Comparison of ENCODE assay signal across 22 cellular contexts in genomic region chr1:24620678-24621077, GRCh38. TPM values are rescaled to one million over a fixed set of nuclear protein-coding genes. Genes with fewer than 3 reads are reported as not detected.
A peak's percentile ranks its signal among the peaks of the same experiment; 100 is the strongest.
DNase-seq lines count a peak whose midpoint lies in the region; TF ChIP-seq lines count a peak whose summit lies in the region.
"Had no signal": no experiment of that assay in that cellular context is flagged by ENCODE, and none has a peak within 500 bp of the region (broad histone marks: within the 10 kb centered on the region; RNA-seq: fewer than 3 reads in every experiment).

No MANE protein-coding gene starts in this region.

- H3K36me3 Mint-ChIP-seq in MCF 10A (ENCODE audit: insufficient read depth, unreplicated experiment) (peaks cover 6% of the 10 kb centered on the region), neural progenitor cell (no peaks in the 10 kb centered on the region)
- H3K36me3 Mint-ChIP-seq: CD14-positive monocyte; CD8-positive, alpha-beta memory T cell had no signal

- no peak overlapping the region for H3K27ac Mint-ChIP-seq in MCF 10A (ENCODE audit: low read depth, unreplicated experiment)
- H3K27ac Mint-ChIP-seq in neural progenitor cell, result no peak overlapping the region
- H3K27ac Mint-ChIP-seq: CD14-positive monocyte; CD4-positive, alpha-beta T cell; CD8-positive, alpha-beta memory T cell had no signal

- no peak overlapping the region for H3K9ac ChIP-seq in neural progenitor cell
- H3K9ac ChIP-seq: BLaER1 treated with 17β-estradiol and CSF1 and Interleukin-3, amounts not matched to agents 10 nM and 100 nM; GM23248 had no signal

- H4K20me1 ChIP-seq in neural progenitor cell (ENCODE audit: low read depth), result no peaks in the 10 kb centered on the region
- H4K20me1 ChIP-seq: BLaER1 treated with 17β-estradiol and CSF1 and Interleukin-3, amounts not matched to agents 10 nM and 100 nM had no signal

- H3K4me1 ChIP-seq in breast epithelium, result peaks cover 0 to 3% of the 10 kb centered on the region in 2 donors
- H3K4me1 ChIP-seq in neural progenitor cell, result peaks cover 9% of the 10 kb centered on the region
- H3K4me1 ChIP-seq: A549; BE2C; BLaER1 treated with 17β-estradiol and CSF1 and Interleukin-3, amounts not matched to agents 10 nM and 100 nM had no signal

- H3K27me3 Mint-ChIP-seq in MCF 10A (ENCODE audit: insufficient read depth, unreplicated experiment) (peaks cover 83% of the 10 kb centered on the region), neural progenitor cell (ENCODE audit: insufficient read depth, low read depth) (peaks cover 8% of the 10 kb centered on the region)

- no peak overlapping the region for H3K4me3 Mint-ChIP-seq in MCF 10A (ENCODE audit: unreplicated experiment)
- H3K4me3 Mint-ChIP-seq in neural progenitor cell, result no peak overlapping the region
- H3K4me3 Mint-ChIP-seq: CD14-positive monocyte; CD4-positive, alpha-beta T cell; H9 had no signal

- H3K27ac ChIP-seq in breast epithelium (peak overlapping the region; percentile 55 to 80), dorsolateral prefrontal cortex (peak overlapping the region in 42 of 59 donors; percentile 4 to 98 (median 90)), substantia nigra (ENCODE audit: low read depth, low read length, poor library complexity, severe bottlenecking) (peak overlapping the region; percentile 28), neural progenitor cell (no peak overlapping the region)
- H3K27ac ChIP-seq: A549; BLaER1 treated with 17β-estradiol and CSF1 and Interleukin-3, amounts not matched to agents 10 nM and 100 nM; GM23248 had no signal

- TF ChIP-seq CTCF in breast epithelium (IDR thresholded peaks at IDR 0.05), result no peak
- TF ChIP-seq CTCF in MCF 10A (IDR thresholded peaks at IDR 0.05; ENCODE audit: unreplicated experiment), result no peak
- no peak for TF ChIP-seq CTCF in dorsolateral prefrontal cortex (IDR thresholded peaks at IDR 0.05 in 54 of 56, conservative IDR thresholded peaks at IDR 0.05 in 2 of 56; ENCODE audit: low read depth in 1 of 56, partially characterized antibody in 56 of 56)
- no peak for TF ChIP-seq CTCF in neural progenitor cell (IDR thresholded peaks at IDR 0.05)

- H3K79me2 ChIP-seq in neural progenitor cell (ENCODE audit: low read depth), result no peaks in the 10 kb centered on the region

- intact Hi-C loops in breast epithelium (cut with DNase I; ENCODE audit: low total_unique reads) (loop anchor here (10.0 kb wide), 1 partner anchor 46 kb away; no protein-coding TSS in a partner anchor), MCF 10A (cut with micrococcal nuclease) (no loop called here), dorsolateral prefrontal cortex (cut with DNase I) (no loop called here)

- no peaks in the 10 kb centered on the region for H3K27me3 ChIP-seq in breast epithelium
- peaks cover 0 to 4% (median 0%) of the 10 kb centered on the region in 45 donors for H3K27me3 ChIP-seq in dorsolateral prefrontal cortex
- H3K27me3 ChIP-seq in neural progenitor cell, result no peaks in the 10 kb centered on the region
- H3K27me3 ChIP-seq: BE2C; BLaER1 treated with 17β-estradiol and CSF1 and Interleukin-3, amounts not matched to agents 10 nM and 100 nM had no signal

- POLR2A ChIA-PET in MCF 10A (lab: Yijun Ruan, JAX), result no interaction called here

- DNase-seq in breast epithelium (ENCODE audit: low spot score in 2 of 2) (no peak), MCF 10A (ENCODE audit: unreplicated experiment) (no peak), dorsolateral prefrontal cortex (no peak), substantia nigra (lab: John Stamatoyannopoulos, UW) (no peak), T-helper 9 cell (no peak), NCI-H2196 (lab: John Stamatoyannopoulos, UW; ENCODE audit: unreplicated experiment) (no peak), neural progenitor cell (ENCODE audit: low spot score) (no peak)
- DNase-seq: 8988T; ACHN; AML-193; BE2C; CD4-positive, alpha-beta T cell; CD8-positive, alpha-beta memory T cell; DMS 273 treated with DMSO at 0.1 percent for 48 hours; DMS79; GDM1; H9 had no signal

- BruUV-seq in MCF 10A (replicated peaks; lab: Mats Ljungman, UMichigan), result no TSS peak

- H3K4me1 Mint-ChIP-seq in MCF 10A (ENCODE audit: insufficient read depth, unreplicated experiment), result no peaks in the 10 kb centered on the region
- H3K4me1 Mint-ChIP-seq in neural progenitor cell, result peaks cover 16% of the 10 kb centered on the region
- H3K4me1 Mint-ChIP-seq: CD14-positive monocyte; CD8-positive, alpha-beta memory T cell; H9 had no signal

- no peak overlapping the region for H3K4me2 ChIP-seq in neural progenitor cell
- H3K4me2 ChIP-seq: A549; BLaER1 treated with 17β-estradiol and CSF1 and Interleukin-3, amounts not matched to agents 10 nM and 100 nM had no signal

- no peak overlapping the region for H2AFZ ChIP-seq in neural progenitor cell (replicated peaks)
- H2AFZ ChIP-seq: GM23248 had no signal

- CTCF ChIA-PET in MCF 10A (lab: Yijun Ruan, JAX), result interaction anchor here (0.6 kb wide), 1 partner anchor 583 kb away, joined by 3 read pairs; no protein-coding TSS in a partner anchor

- no peaks in the 10 kb centered on the region for H3K36me3 ChIP-seq in breast epithelium
- no peaks in the 10 kb centered on the region for H3K36me3 ChIP-seq in neural progenitor cell
- H3K36me3 ChIP-seq: BE2C; BLaER1 treated with 17β-estradiol and CSF1 and Interleukin-3, amounts not matched to agents 10 nM and 100 nM had no signal

- no peak for TF ChIP-seq POLR2A in breast epithelium (IDR thresholded peaks at IDR 0.05)

- H3K4me3 ChIP-seq in breast epithelium, result no peak overlapping the region
- no peak overlapping the region for H3K4me3 ChIP-seq in dorsolateral prefrontal cortex
- H3K4me3 ChIP-seq in neural progenitor cell, result no peak overlapping the region
- H3K4me3 ChIP-seq: A549; BLaER1 treated with 17β-estradiol and CSF1 and Interleukin-3, amounts not matched to agents 10 nM and 100 nM; GM12878; GM23248 had no signal

- H3K9me3 Mint-ChIP-seq in MCF 10A (ENCODE audit: unreplicated experiment), result no peaks in the 10 kb centered on the region
- H3K9me3 Mint-ChIP-seq in neural progenitor cell, result peaks cover 3% of the 10 kb centered on the region
- H3K9me3 Mint-ChIP-seq: CD4-positive, alpha-beta T cell; CD8-positive, alpha-beta memory T cell had no signal

- H3F3A ChIP-seq in neural progenitor cell (ENCODE audit: low read depth), result no peaks in the 10 kb centered on the region

- H3K9me3 ChIP-seq in breast epithelium (no peaks in the 10 kb centered on the region), neural progenitor cell (ENCODE audit: low read depth) (no peaks in the 10 kb centered on the region)
- H3K9me3 ChIP-seq: A549, BE2C had no signal

RNA-seq across cellular contexts. Expression of gene SRRM1, which starts 22.4 kb away (rescaled TPM):
- 100 to 1,000 TPM in 2 of 3 donors, 10 to 100 TPM in 1; 96.3 to 134 (median 118) TPM for total RNA-seq in breast epithelium
- total RNA-seq in MCF 10A (2022), result 154 and 171 TPM in 2 replicates
- total RNA-seq in dorsolateral prefrontal cortex, result 100 to 1,000 TPM in 113 of 120 experiments, 10 to 100 TPM in 7; 76.0 to 224 (median 129) TPM
- total RNA-seq in neural progenitor cell (ENCODE audit: low replicate concordance), result 125 and 164 TPM in 2 replicates
